35 cellular contexts compared by ENCODE assay signal in genomic region chrX:37638047-37638446, GRCh38. TPM values are rescaled to one million over a fixed set of nuclear protein-coding genes. Genes with fewer than 3 reads are reported as not detected.
"Had no signal": no experiment of that assay in that cellular context is flagged by ENCODE, and none has a peak within 500 bp of the region (broad histone marks: within the 10 kb centered on the region; RNA-seq: fewer than 3 reads in every experiment).

No MANE protein-coding gene starts in this region.

- H3K4me3 Mint-ChIP-seq: activated CD4-positive, alpha-beta memory T cell treated with anti-CD3 and anti-CD28 coated beads, Interleukin-2, amount 10 ng/mL, durations not matched to agents 7 days and 5 days; activated CD8-positive, alpha-beta memory T cell treated with anti-CD3 and anti-CD28 coated beads, Interleukin-2, amount 10 ng/mL, durations not matched to agents 7 days and 5 days; activated naive CD4-positive, alpha-beta T cell treated with anti-CD3 and anti-CD28 coated beads, Interleukin-2, amount 10 ng/mL, durations not matched to agents 7 days and 5 days; activated naive CD8-positive, alpha-beta T cell; activated naive CD8-positive, alpha-beta T cell treated with anti-CD3 and anti-CD28 coated beads, Interleukin-2, amount 50 U/mL, for 24 hours; brain had no signal

- ATAC-seq: activated CD8-positive, alpha-beta memory T cell treated with anti-CD3 and anti-CD28 coated beads, Interleukin-2, amount 10 ng/mL, durations not matched to agents 7 days and 5 days; activated naive CD8-positive, alpha-beta T cell treated with anti-CD3 and anti-CD28 coated beads, Interleukin-2, amount 50 U/mL, for 24 hours; Right ventricle myocardium inferior had no signal

- DNase-seq: activated CD4-positive, alpha-beta memory T cell treated with anti-CD3 and anti-CD28 coated beads, Interleukin-2, amount 10 ng/mL, durations not matched to agents 7 days and 5 days; activated CD4-positive, alpha-beta T cell treated with anti-CD3 and anti-CD28 coated beads for 1 hour; activated CD4-positive, alpha-beta T cell treated with anti-CD3 and anti-CD28 coated beads for 48 hours; activated CD4-positive, CD25-positive, alpha-beta regulatory T cell; activated CD8-positive, alpha-beta memory T cell treated with anti-CD3 and anti-CD28 coated beads for 24 hours; activated CD8-positive, alpha-beta memory T cell treated with anti-CD3 and anti-CD28 coated beads, Interleukin-2, amount 10 ng/mL, durations not matched to agents 7 days and 5 days; activated CD8-positive, alpha-beta memory T cell treated with anti-CD3 and anti-CD28 coated beads, Interleukin-2, amount 50 U/mL, for 48 hours; activated effector memory CD4-positive, alpha-beta T cell treated with Interleukin-2 at 50 U/mL for 16 hours; activated naive CD4-positive, alpha-beta T cell treated with anti-CD3 and anti-CD28 coated beads, Interleukin-2, amount 10 ng/mL, durations not matched to agents 7 days and 5 days; activated naive CD8-positive, alpha-beta T cell treated with anti-CD3 and anti-CD28 coated beads, Interleukin-2, amount 50 U/mL, for 24 hours; activated T-cell treated with anti-CD3 and anti-CD28 coated beads, Interleukin-2, amount 50 U/mL, for 48 hours; anterior cingulate cortex; caudate nucleus; cerebellar nuclear complex; Karpas-422; NCI-H1048; NCI-H1105 treated with DMSO at 0.1 percent for 48 hours; NCI-H1436; NCI-H1694; NCI-H1930; NCI-H2081 treated with DMSO at 0.1 percent for 48 hours; NCI-H345; NCI-H524 treated with DMSO at 0.1 percent for 48 hours; NK-92 treated with Interleukin-12 subunit alpha and Interleukin-12 subunit beta, amount 100 ng/mL, for 24 hours; Peyer's patch; SW 1271; T-helper 1 cell; T-helper 2 cell; T-helper 9 cell; WERI-Rb-1 had no signal

- H3K4me1 ChIP-seq: Peyer's patch had no signal

- H3K27me3 Mint-ChIP-seq: activated CD4-positive, alpha-beta memory T cell treated with anti-CD3 and anti-CD28 coated beads, Interleukin-2, amount 10 ng/mL, durations not matched to agents 7 days and 5 days; activated CD8-positive, alpha-beta memory T cell treated with anti-CD3 and anti-CD28 coated beads, Interleukin-2, amount 10 ng/mL, durations not matched to agents 7 days and 5 days; activated naive CD4-positive, alpha-beta T cell treated with anti-CD3 and anti-CD28 coated beads, Interleukin-2, amount 10 ng/mL, durations not matched to agents 7 days and 5 days; activated naive CD8-positive, alpha-beta T cell; activated naive CD8-positive, alpha-beta T cell treated with anti-CD3 and anti-CD28 coated beads, Interleukin-2, amount 50 U/mL, for 24 hours; brain had no signal

- H3K36me3 ChIP-seq: Peyer's patch, WERI-Rb-1 had no signal

- H3K4me3 ChIP-seq: Peyer's patch had no signal

- FAIRE-seq: bronchial epithelial cell had no signal

- H3K4me1 Mint-ChIP-seq: activated CD4-positive, alpha-beta memory T cell treated with anti-CD3 and anti-CD28 coated beads, Interleukin-2, amount 10 ng/mL, durations not matched to agents 7 days and 5 days; activated CD8-positive, alpha-beta memory T cell treated with anti-CD3 and anti-CD28 coated beads, Interleukin-2, amount 10 ng/mL, durations not matched to agents 7 days and 5 days; activated naive CD4-positive, alpha-beta T cell treated with anti-CD3 and anti-CD28 coated beads, Interleukin-2, amount 10 ng/mL, durations not matched to agents 7 days and 5 days; activated naive CD8-positive, alpha-beta T cell treated with anti-CD3 and anti-CD28 coated beads, Interleukin-2, amount 50 U/mL, for 24 hours; brain had no signal

- H3K27ac Mint-ChIP-seq: activated CD4-positive, alpha-beta memory T cell treated with anti-CD3 and anti-CD28 coated beads, Interleukin-2, amount 10 ng/mL, durations not matched to agents 7 days and 5 days; activated CD8-positive, alpha-beta memory T cell treated with anti-CD3 and anti-CD28 coated beads, Interleukin-2, amount 10 ng/mL, durations not matched to agents 7 days and 5 days; activated naive CD4-positive, alpha-beta T cell treated with anti-CD3 and anti-CD28 coated beads, Interleukin-2, amount 10 ng/mL, durations not matched to agents 7 days and 5 days; activated naive CD8-positive, alpha-beta T cell; activated naive CD8-positive, alpha-beta T cell treated with anti-CD3 and anti-CD28 coated beads, Interleukin-2, amount 50 U/mL, for 24 hours; brain had no signal

- H3K9me3 ChIP-seq: Peyer's patch had no signal

- H3K27ac ChIP-seq: Peyer's patch, RWPE1, WERI-Rb-1 had no signal

- H3K36me3 Mint-ChIP-seq: activated CD8-positive, alpha-beta memory T cell treated with anti-CD3 and anti-CD28 coated beads, Interleukin-2, amount 10 ng/mL, durations not matched to agents 7 days and 5 days; activated naive CD4-positive, alpha-beta T cell treated with anti-CD3 and anti-CD28 coated beads, Interleukin-2, amount 10 ng/mL, durations not matched to agents 7 days and 5 days; activated naive CD8-positive, alpha-beta T cell; brain had no signal

- H3K9me3 Mint-ChIP-seq: activated CD4-positive, alpha-beta memory T cell treated with anti-CD3 and anti-CD28 coated beads, Interleukin-2, amount 10 ng/mL, durations not matched to agents 7 days and 5 days; activated naive CD4-positive, alpha-beta T cell treated with anti-CD3 and anti-CD28 coated beads, Interleukin-2, amount 10 ng/mL, durations not matched to agents 7 days and 5 days; activated naive CD8-positive, alpha-beta T cell treated with anti-CD3 and anti-CD28 coated beads, Interleukin-2, amount 50 U/mL, for 24 hours had no signal

- H3K27me3 ChIP-seq: Peyer's patch had no signal

RNA-seq across cellular contexts. Expression of gene XK, which starts 47.5 kb away (rescaled TPM):
- total RNA-seq: activated CD4-positive, alpha-beta memory T cell treated with anti-CD3 and anti-CD28 coated beads, Interleukin-2, amount 10 ng/mL, durations not matched to agents 7 days and 5 days had no signal
